ENCODE assay signal across 21 cellular contexts in the genomic region with DNA sequence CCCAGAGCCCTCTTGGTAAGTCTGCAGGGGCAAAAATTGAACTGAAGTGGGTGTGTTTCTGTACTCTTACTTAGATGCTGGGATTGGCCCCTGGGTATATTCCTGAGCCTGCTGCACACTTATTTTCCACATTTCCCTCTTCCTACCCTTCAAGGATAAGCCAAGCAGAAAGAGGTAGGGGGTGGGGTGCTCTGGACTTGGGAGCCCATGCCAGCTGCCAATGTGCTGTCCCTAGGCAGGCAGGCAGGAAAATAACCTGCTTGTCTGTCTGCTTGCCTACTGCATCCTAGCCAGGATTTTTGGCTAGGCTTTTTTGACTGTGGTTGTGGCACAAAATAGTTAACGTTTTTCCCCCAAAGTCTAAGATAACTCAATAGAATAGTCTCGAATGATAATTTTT.
A peak's percentile ranks its signal among the peaks of the same experiment; 100 is the strongest.
DNase-seq lines count a peak whose midpoint lies in the region; FAIRE-seq and TF ChIP-seq lines count a peak whose summit lies in the region.
"Had no signal": no experiment of that assay in that cellular context is flagged by ENCODE, and none has a peak within 500 bp of the region (broad histone marks: within the 10 kb centered on the region; RNA-seq: fewer than 3 reads in every experiment).

No MANE protein-coding gene starts in this region.

- no peak for TF ChIP-seq CTCF in thyroid gland (IDR thresholded peaks at IDR 0.05)

- H3K4me1 ChIP-seq in thyroid gland: peaks cover 36 to 38% of the 10 kb centered on the region in 2 donors
- H3K4me1 ChIP-seq: A549, BLaER1, Caco-2 had no signal

- no peak overlapping the region for H3K4me3 ChIP-seq in thyroid gland (replicated peaks in 1 of 3)
- H3K4me3 ChIP-seq: A549, BLaER1, GM23248 had no signal

- no peak for TF ChIP-seq POLR2A in thyroid gland (IDR thresholded peaks at IDR 0.05)

- intact Hi-C loops in thyroid gland (cut with DNase I): no loop called here

- no peaks in the 10 kb centered on the region for H3K27me3 ChIP-seq in thyroid gland
- H3K27me3 ChIP-seq: BLaER1 had no signal

- DNase-seq in DMS53 (lab: John Stamatoyannopoulos, UW): peak; percentile 3
- DNase-seq in DMS53 treated with DMSO at 0.1 percent for 48 hours (lab: John Stamatoyannopoulos, UW; ENCODE audit: unreplicated experiment): no peak
- peak; percentile 6 for DNase-seq in Ammon's horn (ENCODE audit: low spot score)
- peak; percentile 42 for DNase-seq in DMS79 treated with DMSO at 0.1 percent for 48 hours (lab: John Stamatoyannopoulos, UW)
- peak; percentile 87 to 89 for DNase-seq in thyroid gland
- DNase-seq in AG08396 (ENCODE audit: low spot score): no peak
- no peak for DNase-seq in GM19239 (ENCODE audit: insufficient read length, low spot score)
- DNase-seq: 8988T; ACHN; Caco-2; CD4-positive, CD25-positive, alpha-beta regulatory T cell; CD8-positive, alpha-beta T cell; DND-41; GM23248; H7; HCEC 1CT had no signal

- H3K36me3 ChIP-seq in thyroid gland: no peaks in the 10 kb centered on the region
- H3K36me3 ChIP-seq: BLaER1 had no signal

- WGBS in thyroid gland, 2 donors: 46 to 48% methylated on average over 2 of the region's 2 CpGs

- FAIRE-seq in GM19239 (lab: Jason Lieb, UNC): no peak
- FAIRE-seq: A549, GM12892, H1 had no signal

- peak overlapping the region in 2 of 3 donors; percentile 36 to 62 for H3K27ac ChIP-seq in thyroid gland
- H3K27ac ChIP-seq: A549, BLaER1, C4-2B, GM23248 had no signal

- H3K9me3 ChIP-seq in thyroid gland: no peaks in the 10 kb centered on the region
- H3K9me3 ChIP-seq: A549, Caco-2 had no signal

Comparison
In these comparisons a context has a peak if more than half of its experiments do, and no peak if none do; other contexts are left out.
1. DNase-seq: peak in DMS53 (single experiment), Ammon's horn (single experiment), DMS79 treated with DMSO at 0.1 percent for 48 hours (single experiment) and thyroid gland (2 of 2); none in DMS53 treated with DMSO at 0.1 percent for 48 hours (single experiment), AG08396 (single experiment) and GM19239 (single experiment).